In the genomic region with DNA sequence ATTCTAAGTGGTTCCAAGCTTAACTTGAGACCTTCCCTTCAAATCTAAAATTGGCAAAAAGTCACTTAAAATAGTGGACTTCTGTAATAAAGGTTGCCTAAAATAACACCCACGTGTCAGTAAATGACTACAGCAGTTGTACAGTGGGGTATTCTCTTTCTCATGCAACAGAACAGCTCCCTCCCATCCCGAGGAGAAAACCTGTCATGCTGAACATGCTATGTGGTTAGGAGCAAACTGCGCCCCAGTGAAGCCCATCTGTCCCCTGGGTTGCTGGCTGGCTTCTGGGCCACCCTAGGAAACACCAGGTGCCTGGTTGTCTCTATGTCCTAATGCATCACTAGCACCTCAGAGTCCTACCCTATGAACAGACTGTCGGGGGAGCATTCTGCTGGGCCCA, we compare ENCODE assay signal across 1 cellular context.
TF ChIP-seq lines count a peak whose summit lies in the region.

No MANE protein-coding gene starts in this region.

TF ChIP-seq in SK-N-SH treated with all-trans-retinoic acid at 6 μM for 48 hours, 23 proteins besides CTCF, POLR2A, EP300 and RAD21 (continued from another document):
- TF ChIP-seq ZNF70 (CRISPR knock-in tag; IDR thresholded peaks at IDR 0.05) (no peak), ESRRG (CRISPR knock-in tag; IDR thresholded peaks at IDR 0.05) (no peak), PPARA (CRISPR knock-in tag; IDR thresholded peaks at IDR 0.05; ENCODE audit: borderline replicate concordance) (no peak), ZNF565 (CRISPR knock-in tag; conservative IDR thresholded peaks at IDR 0.05; ENCODE audit: low read depth) (no peak), RARB (CRISPR knock-in tag; IDR thresholded peaks at IDR 0.05) (no peak), GLIS3 (CRISPR knock-in tag; IDR thresholded peaks at IDR 0.05) (no peak), BACH2 (CRISPR knock-in tag; IDR thresholded peaks at IDR 0.05; ENCODE audit: borderline replicate concordance) (no peak), TCF4 (CRISPR knock-in tag; IDR thresholded peaks at IDR 0.05; ENCODE audit: borderline replicate concordance) (no peak), ZNF8 (CRISPR knock-in tag; IDR thresholded peaks at IDR 0.05) (no peak), TOX (CRISPR knock-in tag; IDR thresholded peaks at IDR 0.05; ENCODE audit: borderline replicate concordance) (no peak), SNAI2 (CRISPR knock-in tag; IDR thresholded peaks at IDR 0.05) (no peak), ISL1 (CRISPR knock-in tag; IDR thresholded peaks at IDR 0.05) (no peak), ZFP3 (CRISPR knock-in tag; IDR thresholded peaks at IDR 0.05) (no peak)
- TF ChIP-seq, protein P1, sequence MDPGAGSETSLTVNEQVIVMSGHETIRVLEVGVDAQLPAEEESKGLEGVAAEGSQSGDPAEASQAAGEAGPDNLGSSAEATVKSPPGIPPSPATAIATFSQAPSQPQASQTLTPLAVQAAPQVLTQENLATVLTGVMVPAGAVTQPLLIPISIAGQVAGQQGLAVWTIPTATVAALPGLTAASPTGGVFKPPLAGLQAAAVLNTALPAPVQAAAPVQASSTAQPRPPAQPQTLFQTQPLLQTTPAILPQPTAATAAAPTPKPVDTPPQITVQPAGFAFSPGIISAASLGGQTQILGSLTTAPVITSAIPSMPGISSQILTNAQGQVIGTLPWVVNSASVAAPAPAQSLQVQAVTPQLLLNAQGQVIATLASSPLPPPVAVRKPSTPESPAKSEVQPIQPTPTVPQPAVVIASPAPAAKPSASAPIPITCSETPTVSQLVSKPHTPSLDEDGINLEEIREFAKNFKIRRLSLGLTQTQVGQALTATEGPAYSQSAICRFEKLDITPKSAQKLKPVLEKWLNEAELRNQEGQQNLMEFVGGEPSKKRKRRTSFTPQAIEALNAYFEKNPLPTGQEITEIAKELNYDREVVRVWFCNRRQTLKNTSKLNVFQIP (CRISPR knock-in tag; IDR thresholded peaks at IDR 0.05; ENCODE audit: borderline replicate concordance, low read depth), result no peak
- TF ChIP-seq, protein P2, sequence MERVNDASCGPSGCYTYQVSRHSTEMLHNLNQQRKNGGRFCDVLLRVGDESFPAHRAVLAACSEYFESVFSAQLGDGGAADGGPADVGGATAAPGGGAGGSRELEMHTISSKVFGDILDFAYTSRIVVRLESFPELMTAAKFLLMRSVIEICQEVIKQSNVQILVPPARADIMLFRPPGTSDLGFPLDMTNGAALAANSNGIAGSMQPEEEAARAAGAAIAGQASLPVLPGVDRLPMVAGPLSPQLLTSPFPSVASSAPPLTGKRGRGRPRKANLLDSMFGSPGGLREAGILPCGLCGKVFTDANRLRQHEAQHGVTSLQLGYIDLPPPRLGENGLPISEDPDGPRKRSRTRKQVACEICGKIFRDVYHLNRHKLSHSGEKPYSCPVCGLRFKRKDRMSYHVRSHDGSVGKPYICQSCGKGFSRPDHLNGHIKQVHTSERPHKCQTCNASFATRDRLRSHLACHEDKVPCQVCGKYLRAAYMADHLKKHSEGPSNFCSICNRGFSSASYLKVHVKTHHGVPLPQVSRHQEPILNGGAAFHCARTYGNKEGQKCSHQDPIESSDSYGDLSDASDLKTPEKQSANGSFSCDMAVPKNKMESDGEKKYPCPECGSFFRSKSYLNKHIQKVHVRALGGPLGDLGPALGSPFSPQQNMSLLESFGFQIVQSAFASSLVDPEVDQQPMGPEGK (CRISPR knock-in tag; IDR thresholded peaks at IDR 0.05; ENCODE audit: borderline replicate concordance), result no peak
